7 cellular contexts compared by ENCODE assay signal in the genomic region with DNA sequence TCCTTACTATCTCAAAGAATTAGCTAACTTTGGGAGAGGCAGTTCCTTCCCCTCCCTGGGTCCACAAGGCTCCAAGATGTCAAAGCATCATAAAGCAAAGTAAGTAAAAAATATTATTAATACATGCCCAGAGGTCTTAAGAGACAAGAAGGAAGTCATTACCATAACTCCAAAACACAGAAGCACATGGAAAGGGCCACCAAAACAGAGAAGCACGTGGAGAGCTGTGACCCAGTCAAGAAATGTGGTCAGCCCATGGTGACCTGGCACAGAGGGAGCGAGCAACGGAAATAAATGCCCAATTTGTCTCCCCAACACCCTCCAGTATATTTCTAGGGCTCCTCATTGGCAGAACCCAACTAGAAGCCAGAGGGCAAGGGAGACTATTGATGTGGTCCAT.
"Had no signal": no experiment of that assay in that cellular context is flagged by ENCODE, and none has a peak within 500 bp of the region (broad histone marks: within the 10 kb centered on the region; RNA-seq: fewer than 3 reads in every experiment).

No MANE protein-coding gene starts in this region.

- H3K27ac ChIP-seq: HL-60 had no signal

- H3K4me1 Mint-ChIP-seq: IgD-negative memory B cell had no signal

- H3K4me3 ChIP-seq: K562 had no signal

- H3K27me3 Mint-ChIP-seq: IgD-negative memory B cell had no signal

- FAIRE-seq: HTR-8/SVneo, K562 had no signal

- H3K27ac Mint-ChIP-seq: IgD-negative memory B cell had no signal

- ATAC-seq: K562 had no signal

- DNase-seq: IMR-90, KBM-7, KG1 had no signal

- H3K4me3 Mint-ChIP-seq: IgD-negative memory B cell had no signal
